19 cellular contexts compared by ENCODE assay signal in the genomic region with DNA sequence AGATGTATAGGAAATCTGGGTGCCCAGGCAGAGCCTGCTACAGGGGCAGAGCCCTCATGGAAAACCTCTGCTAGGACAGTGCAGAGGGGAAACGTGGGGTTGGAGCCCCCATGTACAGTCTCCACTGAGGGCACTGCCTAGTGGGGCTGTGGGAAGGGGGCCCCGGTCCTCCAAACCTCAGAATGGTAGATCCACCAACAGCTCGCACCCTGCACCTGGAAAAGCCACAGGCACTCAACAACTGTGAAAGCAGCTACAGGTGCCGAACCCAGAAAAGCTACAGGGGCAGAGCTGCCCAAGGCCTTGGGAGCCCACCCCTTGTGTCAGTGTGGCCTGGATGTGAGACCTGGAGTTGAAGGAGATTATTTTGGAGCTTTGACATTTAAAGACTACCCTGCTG. TPM values are rescaled to one million over a fixed set of nuclear protein-coding genes. Genes with fewer than 3 reads are reported as not detected.
DNase-seq lines count a peak whose midpoint lies in the region; ATAC-seq and TF ChIP-seq lines count a peak whose summit lies in the region.
"Had no signal": no experiment of that assay in that cellular context is flagged by ENCODE, and none has a peak within 500 bp of the region (broad histone marks: within the 10 kb centered on the region; RNA-seq: fewer than 3 reads in every experiment).

No MANE protein-coding gene starts in this region.

- no peak overlapping the region for H3K9ac ChIP-seq in endodermal cell (ENCODE audit: extremely low read depth, low read length, poor library complexity, severe bottlenecking)
- H3K9ac ChIP-seq: GM23248 had no signal

- TF ChIP-seq CTCF in OCI-LY7 (conservative IDR thresholded peaks at IDR 0.05; ENCODE audit: low read length) (no peak), endodermal cell (conservative IDR thresholded peaks at IDR 0.05) (no peak)

- no peaks in the 10 kb centered on the region for H3K9me2 ChIP-seq in OCI-LY7 (ENCODE audit: insufficient read depth, low read length)

- H3K79me2 ChIP-seq in OCI-LY7 (ENCODE audit: insufficient read depth, low read depth, low read length), result no peaks in the 10 kb centered on the region

- H3K27ac ChIP-seq in OCI-LY7 (ENCODE audit: low read depth, low read length, poor library complexity, severe bottlenecking) (no peak overlapping the region), endodermal cell (ENCODE audit: low read depth, low read length) (no peak overlapping the region)
- H3K27ac ChIP-seq: GM23248 had no signal

- H3K4me3 Mint-ChIP-seq in endodermal cell, result no peak overlapping the region
- H3K4me3 Mint-ChIP-seq: CD4-positive, alpha-beta memory T cell; H9 had no signal

- H3K9me3 Mint-ChIP-seq in endodermal cell, result no peaks in the 10 kb centered on the region

- no TSS peak for BruUV-seq in OCI-LY7 (replicated peaks; lab: Mats Ljungman, UMichigan)

- DNase-seq in Jurkat, Clone E6-1 (ENCODE audit: low read depth, low spot score), result peak; percentile 78
- DNase-seq in OCI-LY7 (ENCODE audit: low spot score) (no peak), endodermal cell (peak; percentile 13), kidney tubule cell (ENCODE audit: low spot score) (no peak), DMS153 treated with DMSO at 0.1 percent for 48 hours (lab: John Stamatoyannopoulos, UW; ENCODE audit: unreplicated experiment) (no peak)
- DNase-seq: C1 segment of cervical spinal cord; Calu3; CD4-positive, alpha-beta memory T cell; COR-L47; EL; GDM1; GM23248; H9 had no signal

- POLR2A ChIA-PET in OCI-LY7 (lab: Charles Lee), result no interaction called here

- peaks cover 13% of the 10 kb centered on the region for H3K27me3 Mint-ChIP-seq in endodermal cell (ENCODE audit: insufficient read depth)
- H3K27me3 Mint-ChIP-seq: CD4-positive, alpha-beta memory T cell had no signal

- no peak overlapping the region for H2AFZ ChIP-seq in OCI-LY7 (ENCODE audit: low read length)
- H2AFZ ChIP-seq: GM23248 had no signal

- H4K20me1 ChIP-seq in OCI-LY7 (ENCODE audit: insufficient read depth, low read length), result no peaks in the 10 kb centered on the region

- no peak overlapping the region for H3K4me3 ChIP-seq in Jurkat, Clone E6-1 (ENCODE audit: low read length)
- H3K4me3 ChIP-seq in OCI-LY7 (ENCODE audit: low read depth, low read length, poor library complexity, severe bottlenecking), result no peak overlapping the region
- no peak overlapping the region for H3K4me3 ChIP-seq in endodermal cell (ENCODE audit: low read length)
- H3K4me3 ChIP-seq: GM23248 had no signal

- no peaks in the 10 kb centered on the region for H3K9me3 ChIP-seq in OCI-LY7 (ENCODE audit: low read length)
- no peaks in the 10 kb centered on the region for H3K9me3 ChIP-seq in endodermal cell (ENCODE audit: control insufficient read depth, low read length)

- WGBS in endodermal cell (ENCODE audit: insufficient coverage in 1 of 2, insufficient read length in 1 of 2), 2 experiments, result 86 to 95% methylated on average over 2 to 4 of the region's 4 CpGs

- H3K4me1 Mint-ChIP-seq in endodermal cell, result peaks cover 12% of the 10 kb centered on the region

- no peak for ATAC-seq in HG03039 (IDR thresholded peaks at IDR 0.05; ENCODE audit: unreplicated experiment)
- ATAC-seq: HCT116 had no signal

- H3K27me3 ChIP-seq in endodermal cell (ENCODE audit: control insufficient read depth, insufficient read depth, low read length, poor library complexity, severe bottlenecking), result no peaks in the 10 kb centered on the region

- intact Hi-C loops in OCI-LY7 (cut with micrococcal nuclease; ENCODE audit: unreplicated experiment), result no loop called here

- peaks cover 24% of the 10 kb centered on the region for H3K4me1 ChIP-seq in OCI-LY7 (ENCODE audit: insufficient read depth, low read length, poor library complexity, severe bottlenecking)
- H3K4me1 ChIP-seq in endodermal cell (ENCODE audit: control insufficient read depth, insufficient read depth, low read length), result no peaks in the 10 kb centered on the region

- peak overlapping the region; percentile 36; the same call in 1 of the 2 replicates for H3K4me2 ChIP-seq in OCI-LY7 (ENCODE audit: low read length)

- H3K36me3 Mint-ChIP-seq in endodermal cell (ENCODE audit: low read depth), result no peaks in the 10 kb centered on the region
- H3K36me3 Mint-ChIP-seq: CD4-positive, alpha-beta memory T cell had no signal

- H3K36me3 ChIP-seq in OCI-LY7 (ENCODE audit: insufficient read depth, low read length) (no peaks in the 10 kb centered on the region), endodermal cell (ENCODE audit: control insufficient read depth, insufficient read depth, low read length) (no peaks in the 10 kb centered on the region)

- no peak overlapping the region for H3K27ac Mint-ChIP-seq in endodermal cell
- H3K27ac Mint-ChIP-seq: CD4-positive, alpha-beta memory T cell; H9 had no signal

- CTCF ChIA-PET in OCI-LY7 (lab: Charles Lee; ENCODE audit: unreplicated experiment), result no interaction called here

RNA-seq across cellular contexts. Expression of a gene that starts 5.4 kb away (rescaled TPM):
- 0.44 TPM for polyA plus RNA-seq in Jurkat, Clone E6-1 (2012; ENCODE audit: insufficient read depth, insufficient read length)
- total RNA-seq in OCI-LY7 (2014; rRNA removed; shearing (Covaris generic)), result not detected in 2 replicates
- total RNA-seq in OCI-LY7 (2022) (not detected in 2 replicates), endodermal cell (under 1 TPM; 0.20 to 0.31 TPM)
- 0.25 TPM for polyA plus RNA-seq in endodermal cell (2013, experiment 1 of 2)
- polyA plus RNA-seq in endodermal cell (2013, experiment 2 of 2), result 0.46 TPM
- total RNA-seq: A172, A673, Calu3 had no signal

RNA-seq across cellular contexts. Expression of a gene that starts 46.4 kb away (rescaled TPM):
- polyA plus RNA-seq in Jurkat, Clone E6-1 (2012; ENCODE audit: insufficient read depth, insufficient read length), result 127 TPM
- total RNA-seq in OCI-LY7 (2014; rRNA removed; shearing (Covaris generic)), result 163 and 194 TPM in 2 replicates
- 150 and 157 TPM in 2 replicates for total RNA-seq in OCI-LY7 (2022)
- total RNA-seq in endodermal cell, result not detected
- not detected for polyA plus RNA-seq in endodermal cell (2013, experiment 1 of 2)
- polyA plus RNA-seq in endodermal cell (2013, experiment 2 of 2), result not detected
- total RNA-seq: A172, A673, Calu3, GM23248, H4, H9 had no signal
- polyA plus RNA-seq: BJ had no signal

Comparison
In these comparisons a context has a peak if more than half of its experiments do, and no peak if none do; other contexts are left out.
1. DNase-seq: peak in Jurkat, Clone E6-1 (single experiment) and endodermal cell (single experiment); none in OCI-LY7 (single experiment), kidney tubule cell (single experiment) and DMS153 treated with DMSO at 0.1 percent for 48 hours (single experiment).
2. RNA of a gene that starts 46.4 kb away (total RNA-seq): 150 to 194 TPM in OCI-LY7; not detected in endodermal cell; every median in the first group is over 100 times any median in the second.